Comparison of ENCODE assay signal across 1 cellular context in genomic region chr15:58114812-58115211, GRCh38.
A peak's percentile ranks its signal among the peaks of the same experiment; 100 is the strongest.
TF ChIP-seq lines count a peak whose summit lies in the region.

No MANE protein-coding gene starts in this region.

TF ChIP-seq in K562, 482 proteins besides CTCF, POLR2A, EP300 and RAD21 (continued from another document):
- TF ChIP-seq, protein P1, sequence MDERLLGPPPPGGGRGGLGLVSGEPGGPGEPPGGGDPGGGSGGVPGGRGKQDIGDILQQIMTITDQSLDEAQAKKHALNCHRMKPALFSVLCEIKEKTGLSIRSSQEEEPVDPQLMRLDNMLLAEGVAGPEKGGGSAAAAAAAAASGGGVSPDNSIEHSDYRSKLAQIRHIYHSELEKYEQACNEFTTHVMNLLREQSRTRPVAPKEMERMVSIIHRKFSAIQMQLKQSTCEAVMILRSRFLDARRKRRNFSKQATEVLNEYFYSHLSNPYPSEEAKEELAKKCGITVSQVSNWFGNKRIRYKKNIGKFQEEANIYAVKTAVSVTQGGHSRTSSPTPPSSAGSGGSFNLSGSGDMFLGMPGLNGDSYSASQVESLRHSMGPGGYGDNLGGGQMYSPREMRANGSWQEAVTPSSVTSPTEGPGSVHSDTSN (CRISPR knock-in tag; IDR thresholded peaks at IDR 0.05; ENCODE audit: low read depth) = no peak
- TF ChIP-seq, protein P1 (tag; conservative IDR thresholded peaks at IDR 0.05; ENCODE audit: low read depth) = peak; percentile 67
- TF ChIP-seq, protein P2, sequence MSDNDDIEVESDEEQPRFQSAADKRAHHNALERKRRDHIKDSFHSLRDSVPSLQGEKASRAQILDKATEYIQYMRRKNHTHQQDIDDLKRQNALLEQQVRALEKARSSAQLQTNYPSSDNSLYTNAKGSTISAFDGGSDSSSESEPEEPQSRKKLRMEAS (CRISPR knock-in tag; IDR thresholded peaks at IDR 0.05) = no peak
- peak; percentile 86 for TF ChIP-seq CBFA2T3 (IDR thresholded peaks at IDR 0.05)
- no peak for TF ChIP-seq ATF1 (CRISPR knock-in tag; IDR thresholded peaks at IDR 0.05)
- TF ChIP-seq ATF1 (tag; IDR thresholded peaks at IDR 0.05) = peak; percentile 40
- TF ChIP-seq GATAD2B (IDR thresholded peaks at IDR 0.05; ENCODE audit: borderline replicate concordance) = peak; percentile 81; the same call in 1 of the 2 replicates
- TF ChIP-seq ZMIZ1 (IDR thresholded peaks at IDR 0.05; ENCODE audit: low read depth in 2 of 2, low read length in 2 of 2) = 0 out of 4 replicates have a peak, but pooled peaks of 1 of the 2 experiments have one; percentile 52
- TF ChIP-seq DMBX1 (CRISPR knock-in tag; IDR thresholded peaks at IDR 0.05; ENCODE audit: borderline replicate concordance) = no peak; the same call in 1 of the 2 replicates
- TF ChIP-seq BCOR (IDR thresholded peaks at IDR 0.05) = 0 out of 2 replicates have a peak, but pooled peaks have one; percentile 8
- peak; percentile 86 for TF ChIP-seq TCF3 (CRISPR knock-in tag; IDR thresholded peaks at IDR 0.05)
- peak; percentile 99 for TF ChIP-seq SOX6 (IDR thresholded peaks at IDR 0.05)
- TF ChIP-seq SMARCA4 (IDR thresholded peaks at IDR 0.05) = peak; percentile 76; the same call in 1 of the 2 replicates
- peak; percentile 57; the same call in 1 of the 2 replicates for TF ChIP-seq HDAC2 (IDR thresholded peaks at IDR 0.05)
